Comparison of ENCODE assay signal across 14 cellular contexts in genomic region chr3:17399586-17399985, GRCh38.
DNase-seq lines count a peak whose midpoint lies in the region; ATAC-seq, FAIRE-seq and TF ChIP-seq lines count a peak whose summit lies in the region.
"Had no signal": no experiment of that assay in that cellular context is flagged by ENCODE, and none has a peak within 500 bp of the region (broad histone marks: within the 10 kb centered on the region; RNA-seq: fewer than 3 reads in every experiment).

No MANE protein-coding gene starts in this region.

- in situ Hi-C loops in GM12878 (cut with MboI) = no loop called here
- in situ Hi-C loops in ACHN (cut with HindIII; ENCODE audit: low pct_ligation_motif_present, low pct_unique_long_range_greater_than_20kb, low sequenced_read_pairs) = no loop called here

- POLR2A ChIA-PET in GM12878 (lab: Charles Lee) = interaction anchor here (1.1 to 1.3 kb wide), 3 partner anchors 24 to 347 kb away, joined by 3 read pairs; no protein-coding TSS in a partner anchor

- intact Hi-C loops in GM12878 (cut with micrococcal nuclease; ENCODE audit: unreplicated experiment) = no loop called here
- intact Hi-C loops in left ventricle myocardium superior (cut with micrococcal nuclease) = no loop called here

- no peak for FAIRE-seq in GM12878 (lab: Jason Lieb, UNC)
- no peak for FAIRE-seq in RCC 7860 (lab: Jason Lieb, UNC)

- H3K36me3 Mint-ChIP-seq in T-helper 17 cell (ENCODE audit: low read depth) = peaks cover 4% of the 10 kb centered on the region

- H3K9ac ChIP-seq in GM12878 (ENCODE audit: control insufficient read depth, insufficient read depth, low read length) = peak overlapping the region; percentile 2; the same call in 1 of the 2 replicates

- H3K27me3 Mint-ChIP-seq in T-helper 17 cell = no peaks in the 10 kb centered on the region
- H3K27me3 Mint-ChIP-seq: type B pancreatic cell had no signal

- no peaks in the 10 kb centered on the region for H3K27me3 ChIP-seq in GM12878 (replicated peaks in 1 of 2; ENCODE audit: control insufficient read depth in 2 of 2, insufficient read depth in 2 of 2, low read length in 1 of 2)
- H3K27me3 ChIP-seq: sigmoid colon had no signal

- CTCF ChIA-PET in GM12878 (lab: Yijun Ruan, JAX) = interaction anchor here (0.8 to 4.4 kb wide), 14 partner anchors 10 to 797 kb away, joined by 3 to 21 read pairs (median 4); no protein-coding TSS in a partner anchor

- H3K79me2 ChIP-seq in GM12878 (ENCODE audit: control insufficient read depth, insufficient read depth, low read length) = no peaks in the 10 kb centered on the region

- H2AFZ ChIP-seq in GM12878 (ENCODE audit: control insufficient read depth, low read depth, low read length) = no peak overlapping the region

- no peak for TF ChIP-seq EP300 in GM12878 (IDR thresholded peaks at IDR 0.05; ENCODE audit: borderline replicate concordance in 1 of 2, control insufficient read depth in 1 of 2, low read depth in 2 of 2, low read length in 2 of 2)

- ATAC-seq in GM19023 (IDR thresholded peaks at IDR 0.05; ENCODE audit: unreplicated experiment) (peak; percentile 39), GM21737 (IDR thresholded peaks at IDR 0.05; ENCODE audit: unreplicated experiment) (peak; percentile 36), HG03108 (IDR thresholded peaks at IDR 0.05; ENCODE audit: unreplicated experiment) (peak; percentile 19), GM12878 (peak; percentile 66), T-helper 17 cell (no peak), left ventricle myocardium superior (no peak)

- H3K9me3 ChIP-seq in GM12878 (replicated peaks; ENCODE audit: control insufficient read depth, insufficient read depth, low read length) = no peaks in the 10 kb centered on the region
- H3K9me3 ChIP-seq in T-helper 17 cell (ENCODE audit: control insufficient read depth, low read length, poor library complexity, severe bottlenecking) = no peaks in the 10 kb centered on the region
- H3K9me3 ChIP-seq: sigmoid colon had no signal

- SMC1A ChIA-PET in GM12878 (lab: Charles Lee; ENCODE audit: uncharacterized antibody, unreplicated experiment) = interaction anchor here (0.6 to 3.9 kb wide), 23 partner anchors 8 to 931 kb away, joined by 3 to 35 read pairs (median 4); no protein-coding TSS in a partner anchor

- H3K27ac Mint-ChIP-seq in T-helper 17 cell = no peak overlapping the region
- H3K27ac Mint-ChIP-seq: type B pancreatic cell had no signal

- peak overlapping the region; percentile 85 for H3K4me2 ChIP-seq in GM12878 (ENCODE audit: control insufficient read depth, insufficient read depth)

- peak; percentile 26 for DNase-seq in GM12878 (ENCODE audit: low read depth, low spot score)
- no peak for DNase-seq in T-helper 17 cell
- no peak for DNase-seq in RCC 7860 (ENCODE audit: low spot score)
- DNase-seq in left ventricle myocardium superior = no peak
- DNase-seq in ACHN = no peak
- DNase-seq: activated gamma-delta T cell, NCI-H1092 treated with DMSO at 0.1 percent for 48 hours, NCI-H748 treated with DMSO at 0.1 percent for 48 hours, sigmoid colon had no signal

- RAD21 ChIA-PET in GM12878 (lab: Charles Lee; ENCODE audit: unreplicated experiment) = interaction anchor here (0.6 to 3.9 kb wide), 7 partner anchors 15 to 803 kb away, joined by 3 to 14 read pairs (median 3); no protein-coding TSS in a partner anchor

- TF ChIP-seq RAD21 in GM12878 (IDR thresholded peaks at IDR 0.05; ENCODE audit: insufficient read depth, low read depth, low read length) = no peak

- H4K20me1 ChIP-seq in GM12878 (ENCODE audit: control insufficient read depth, insufficient read depth) = no peaks in the 10 kb centered on the region

- H3K4me3 Mint-ChIP-seq in T-helper 17 cell = no peak overlapping the region
- H3K4me3 Mint-ChIP-seq: type B pancreatic cell had no signal

- H3K4me3 ChIP-seq in GM12878 = no peak overlapping the region
- H3K4me3 ChIP-seq: sigmoid colon, SK-N-MC had no signal

- 5% methylated on average over 1 of the region's 1 CpG for WGBS in GM12878 (ENCODE audit: insufficient coverage, insufficient replicate concordance, low lambda C conversion rate, missing lambda C conversion rate)

- H3K4me1 ChIP-seq in GM12878 (ENCODE audit: control insufficient read depth, insufficient read depth, low read length) = peaks cover 15% of the 10 kb centered on the region
- H3K4me1 ChIP-seq: sigmoid colon had no signal

- no peak for TF ChIP-seq POLR2A in GM12878 (IDR thresholded peaks at IDR 0.05; ENCODE audit: low read depth, low read length)

- no peaks in the 10 kb centered on the region for H3K4me1 Mint-ChIP-seq in T-helper 17 cell

- H3K27ac ChIP-seq in GM12878 (ENCODE audit: control insufficient read depth, insufficient read depth) = peak overlapping the region; percentile 68
- H3K27ac ChIP-seq: sigmoid colon, SK-N-MC had no signal

- no peak for TF ChIP-seq CTCF in GM12878 (IDR thresholded peaks at IDR 0.05 in 2 of 3, conservative IDR thresholded peaks at IDR 0.05 in 1 of 3; ENCODE audit: control insufficient read depth in 2 of 3, extremely low read depth in 1 of 3, insufficient read depth in 1 of 3, low read depth in 3 of 3, low read length in 3 of 3)

- peaks cover 0 to 2% of the 10 kb centered on the region in 2 experiments; a peak in 1 of 4 replicates for H3K36me3 ChIP-seq in GM12878 (ENCODE audit: control insufficient read depth in 2 of 2, insufficient read depth in 2 of 2, low read length in 1 of 2)

- no TSS peak for BruUV-seq in GM12878 (replicated peaks; lab: Mats Ljungman, UMichigan)

TF ChIP-seq in GM12878, 131 proteins besides CTCF, POLR2A, EP300 and RAD21 (continues in another document):
- TF ChIP-seq MTA3 (IDR thresholded peaks at IDR 0.05; ENCODE audit: borderline replicate concordance, low read length) (no peak), SMAD5 (IDR thresholded peaks at IDR 0.05; ENCODE audit: low read depth) (no peak), ZNF384 (IDR thresholded peaks at IDR 0.05; ENCODE audit: borderline replicate concordance, low read depth, low read length) (no peak), NR2F1 (conservative IDR thresholded peaks at IDR 0.05) (no peak), NFIC (IDR thresholded peaks at IDR 0.05; ENCODE audit: low read depth, low read length) (0 out of 2 replicates have a peak, but pooled peaks have one; percentile 3), POU2F2 (IDR thresholded peaks at IDR 0.05; ENCODE audit: borderline replicate concordance, low read depth, low read length) (0 out of 3 replicates have a peak, but pooled peaks have one; percentile 1), ZNF274 (IDR thresholded peaks at IDR 0.05; ENCODE audit: insufficient read depth, insufficient read length) (no peak), USF1 (IDR thresholded peaks at IDR 0.05; ENCODE audit: borderline replicate concordance, extremely low read length, insufficient read depth, low read depth, low read length) (no peak), TCF3 (IDR thresholded peaks at IDR 0.05; ENCODE audit: borderline replicate concordance, insufficient read depth, low read depth, low read length) (no peak), ZSCAN29 (IDR thresholded peaks at IDR 0.05) (no peak), BCL3 (IDR thresholded peaks at IDR 0.05; ENCODE audit: borderline replicate concordance, insufficient read depth, low read depth, low read length, poor library complexity, severe bottlenecking) (no peak), SMAD1 (IDR thresholded peaks at IDR 0.05; ENCODE audit: low read depth, partially characterized antibody) (no peak), ZZZ3 (IDR thresholded peaks at IDR 0.05; ENCODE audit: control insufficient read depth, insufficient read length, low read depth) (no peak), RAD51 (IDR thresholded peaks at IDR 0.05) (no peak), ELK1 (IDR thresholded peaks at IDR 0.05; ENCODE audit: low read depth, low read length) (no peak), STAT3 (IDR thresholded peaks at IDR 0.05; ENCODE audit: low read depth, low read length) (0 out of 2 replicates have a peak, but pooled peaks have one; percentile 6), LARP7 (IDR thresholded peaks at IDR 0.05) (no peak), NBN (IDR thresholded peaks at IDR 0.05) (0 out of 2 replicates have a peak, but pooled peaks have one; percentile 51), JUNB (IDR thresholded peaks at IDR 0.05) (no peak)

Comparison
In these comparisons a context has a peak if more than half of its experiments do, and no peak if none do; other contexts are left out.
1. ATAC-seq: peak in GM19023 (single experiment), GM21737 (single experiment), HG03108 (single experiment) and GM12878 (single experiment); none in T-helper 17 cell (single experiment) and left ventricle myocardium superior (single experiment).